ENCODE assay signal across 15 cellular contexts in genomic region chr3:3636815-3637214, GRCh38.
"Had no signal": no experiment of that assay in that cellular context is flagged by ENCODE, and none has a peak within 500 bp of the region (broad histone marks: within the 10 kb centered on the region; RNA-seq: fewer than 3 reads in every experiment).

No MANE protein-coding gene starts in this region.

- ATAC-seq: activated naive CD4-positive, alpha-beta T cell treated with anti-CD3 and anti-CD28 coated beads, Interleukin-2, amount 50 U/mL, for 72 hours; pancreas; stimulated activated effector memory CD8-positive, alpha-beta T cell treated with anti-CD3 and anti-CD28 coated beads, Interleukin-12 subunit alpha, Interleukin-12 subunit beta, amount 100 ng/mL, for 72 hours had no signal

- H3K9me3 Mint-ChIP-seq: activated B cell treated with CpG ODN at 0.5 μM for 24 hours; activated CD4-positive, alpha-beta T cell treated with anti-CD3 and anti-CD28 coated beads, Interleukin-2, amount 10 ng/mL, durations not matched to agents 7 days and 5 days; activated naive CD4-positive, alpha-beta T cell treated with anti-CD3 and anti-CD28 coated beads, Interleukin-2, amount 50 U/mL, for 72 hours had no signal

- H3K4me1 Mint-ChIP-seq: activated B cell treated with CpG ODN at 0.5 μM for 24 hours; activated CD4-positive, alpha-beta T cell treated with anti-CD3 and anti-CD28 coated beads, Interleukin-2, amount 10 ng/mL, durations not matched to agents 7 days and 5 days; neural crest cell; stimulated activated effector memory CD8-positive, alpha-beta T cell treated with anti-CD3 and anti-CD28 coated beads, Interleukin-12 subunit alpha, Interleukin-12 subunit beta, amount 100 ng/mL, for 72 hours had no signal

- H3K27me3 ChIP-seq: brain microvascular endothelial cell, pancreas, right atrium auricular region, thyroid gland, vagina had no signal

- H3K4me3 ChIP-seq: pancreas, right atrium auricular region, thyroid gland, vagina had no signal

- H3K36me3 ChIP-seq: brain microvascular endothelial cell, pancreas, right atrium auricular region, thyroid gland, vagina had no signal

- DNase-seq: activated B cell treated with CpG ODN at 0.5 μM for 24 hours; activated CD4-positive, alpha-beta T cell treated with anti-CD3 and anti-CD28 coated beads, Interleukin-2, amount 10 ng/mL, durations not matched to agents 7 days and 5 days; activated effector memory CD4-positive, alpha-beta T cell treated with Interleukin-2 at 50 U/mL for 16 hours; activated T-cell treated with anti-CD3 and anti-CD28 coated beads, Interleukin-2, amount 50 U/mL, for 1 hour; amniotic stem cell; brain microvascular endothelial cell; kidney glomerular epithelial cell; pancreas; T-helper 9 cell; thyroid gland had no signal

- H3K27ac ChIP-seq: brain microvascular endothelial cell, pancreas, right atrium auricular region, thyroid gland, vagina had no signal

- H3K4me1 ChIP-seq: pancreas, right atrium auricular region, thyroid gland, vagina had no signal

- H3K36me3 Mint-ChIP-seq: activated naive CD4-positive, alpha-beta T cell treated with anti-CD3 and anti-CD28 coated beads, Interleukin-2, amount 50 U/mL, for 72 hours; stimulated activated effector memory CD8-positive, alpha-beta T cell treated with anti-CD3 and anti-CD28 coated beads, Interleukin-12 subunit alpha, Interleukin-12 subunit beta, amount 100 ng/mL, for 72 hours had no signal

- H3K9me3 ChIP-seq: pancreas, right atrium auricular region, thyroid gland, vagina had no signal

- H3K27me3 Mint-ChIP-seq: activated B cell treated with CpG ODN at 0.5 μM for 24 hours; activated CD4-positive, alpha-beta T cell treated with anti-CD3 and anti-CD28 coated beads, Interleukin-2, amount 10 ng/mL, durations not matched to agents 7 days and 5 days had no signal

- H3K4me3 Mint-ChIP-seq: activated B cell treated with CpG ODN at 0.5 μM for 24 hours; activated CD4-positive, alpha-beta T cell treated with anti-CD3 and anti-CD28 coated beads, Interleukin-2, amount 10 ng/mL, durations not matched to agents 7 days and 5 days; neural crest cell; stimulated activated effector memory CD8-positive, alpha-beta T cell treated with anti-CD3 and anti-CD28 coated beads, Interleukin-12 subunit alpha, Interleukin-12 subunit beta, amount 100 ng/mL, for 72 hours had no signal

- H3K27ac Mint-ChIP-seq: activated B cell treated with CpG ODN at 0.5 μM for 24 hours; activated CD4-positive, alpha-beta T cell treated with anti-CD3 and anti-CD28 coated beads, Interleukin-2, amount 10 ng/mL, durations not matched to agents 7 days and 5 days; activated naive CD4-positive, alpha-beta T cell treated with anti-CD3 and anti-CD28 coated beads, Interleukin-2, amount 50 U/mL, for 72 hours; stimulated activated effector memory CD8-positive, alpha-beta T cell treated with anti-CD3 and anti-CD28 coated beads, Interleukin-12 subunit alpha, Interleukin-12 subunit beta, amount 100 ng/mL, for 72 hours had no signal
